In genomic region chr3:44954962-44955361, GRCh38 we compare ENCODE assay signal across 1 cellular context.
TF ChIP-seq lines count a peak whose summit lies in the region.

No MANE protein-coding gene starts in this region.

TF ChIP-seq in HepG2, 621 proteins besides CTCF, POLR2A, EP300 and RAD21 (continued from another document and continues in another):
- TF ChIP-seq PAXIP1 (CRISPR knock-in tag; conservative IDR thresholded peaks at IDR 0.05) (0 out of 2 replicates have a peak, but pooled peaks have one; percentile 26), NKX3-1 (CRISPR knock-in tag; IDR thresholded peaks at IDR 0.05) (no peak), DMAP1 (CRISPR knock-in tag; IDR thresholded peaks at IDR 0.05) (no peak), MEF2D (CRISPR knock-in tag; IDR thresholded peaks at IDR 0.05) (no peak), ETV5 (CRISPR knock-in tag; IDR thresholded peaks at IDR 0.05; ENCODE audit: borderline replicate concordance) (peak; percentile 72; the same call in 1 of the 2 replicates), RARA (CRISPR knock-in tag; IDR thresholded peaks at IDR 0.05) (peak; percentile 19; the same call in 1 of the 2 replicates), ZBTB33 (CRISPR knock-in tag; IDR thresholded peaks at IDR 0.05) (no peak), KDM3A (CRISPR knock-in tag; IDR thresholded peaks at IDR 0.05; ENCODE audit: low read depth) (no peak), RXRB (CRISPR knock-in tag; IDR thresholded peaks at IDR 0.05; ENCODE audit: borderline replicate concordance) (peak; percentile 76; the same call in 1 of the 2 replicates), GABPA (IDR thresholded peaks at IDR 0.05; ENCODE audit: low read depth, low read length) (no peak), GABPA (CRISPR knock-in tag; IDR thresholded peaks at IDR 0.05; ENCODE audit: low read depth) (0 out of 2 replicates have a peak, but pooled peaks have one; percentile 29), HOMEZ (CRISPR knock-in tag; IDR thresholded peaks at IDR 0.05; ENCODE audit: low read depth) (0 out of 2 replicates have a peak, but pooled peaks have one; percentile 45), RCOR2 (CRISPR knock-in tag; IDR thresholded peaks at IDR 0.05) (peak; percentile 50; the same call in 1 of the 2 replicates), GATAD2A (CRISPR knock-in tag; IDR thresholded peaks at IDR 0.05) (peak; percentile 40; the same call in 1 of the 2 replicates), KLF9 (CRISPR knock-in tag; IDR thresholded peaks at IDR 0.05; ENCODE audit: low read depth) (no peak), MAX (IDR thresholded peaks at IDR 0.05) (peak; percentile 12; the same call in 1 of the 2 replicates), ZNF234 (CRISPR knock-in tag; conservative IDR thresholded peaks at IDR 0.05) (no peak), LBX2 (CRISPR knock-in tag; IDR thresholded peaks at IDR 0.05; ENCODE audit: borderline replicate concordance) (no peak), MBD4 (IDR thresholded peaks at IDR 0.05; ENCODE audit: borderline replicate concordance, low read length) (peak; percentile 22; the same call in 1 of the 2 replicates), ZNF678 (CRISPR knock-in tag; IDR thresholded peaks at IDR 0.05) (no peak), RXRA (CRISPR knock-in tag; IDR thresholded peaks at IDR 0.05) (peak; percentile 34; the same call in 1 of the 2 replicates), GZF1 (CRISPR knock-in tag; IDR thresholded peaks at IDR 0.05) (no peak), YY1 (IDR thresholded peaks at IDR 0.05; ENCODE audit: insufficient read depth, insufficient replicate concordance, low read depth, low read length) (no peak), PPARG (CRISPR knock-in tag; conservative IDR thresholded peaks at IDR 0.05) (peak; percentile 92), ZNF263 (CRISPR knock-in tag; IDR thresholded peaks at IDR 0.05) (peak; percentile 17; the same call in 1 of the 2 replicates), SOX5 (CRISPR knock-in tag; IDR thresholded peaks at IDR 0.05; ENCODE audit: borderline replicate concordance) (peak; percentile 51; the same call in 1 of the 2 replicates), GATAD1 (CRISPR knock-in tag; IDR thresholded peaks at IDR 0.05) (0 out of 2 replicates have a peak, but pooled peaks have one; percentile 14), FOXO1 (CRISPR knock-in tag; IDR thresholded peaks at IDR 0.05) (peak; percentile 47; the same call in 1 of the 2 replicates), ZNF687 (CRISPR knock-in tag; IDR thresholded peaks at IDR 0.05) (peak; percentile 69), FOXK1 (CRISPR knock-in tag; IDR thresholded peaks at IDR 0.05; ENCODE audit: borderline replicate concordance, low read depth) (peak; percentile 37; the same call in 1 of the 2 replicates), DNMT3B (CRISPR knock-in tag; conservative IDR thresholded peaks at IDR 0.05) (no peak), FOXA1 (IDR thresholded peaks at IDR 0.05) (no peak), FOXA1 (CRISPR knock-in tag; IDR thresholded peaks at IDR 0.05) (peak; percentile 45; the same call in 1 of the 2 replicates), SIN3A (IDR thresholded peaks at IDR 0.05; ENCODE audit: borderline replicate concordance, low read depth, low read length) (no peak), JUND (CRISPR knock-in tag; IDR thresholded peaks at IDR 0.05) (peak; percentile 49; the same call in 1 of the 2 replicates), MXI1 (IDR thresholded peaks at IDR 0.05; ENCODE audit: borderline replicate concordance, low read depth, low read length) (peak; percentile 74; the same call in 1 of the 3 replicates), JUNB (CRISPR knock-in tag; IDR thresholded peaks at IDR 0.05; ENCODE audit: borderline replicate concordance) (no peak), FOXA3 (CRISPR knock-in tag; IDR thresholded peaks at IDR 0.05) (peak; percentile 89), ZNF207 (IDR thresholded peaks at IDR 0.05; ENCODE audit: borderline replicate concordance) (no peak), SP1 (IDR thresholded peaks at IDR 0.05) (no peak), SP1 (CRISPR knock-in tag; IDR thresholded peaks at IDR 0.05) (no peak), KMT2A (CRISPR knock-in tag; IDR thresholded peaks at IDR 0.05) (no peak), FOSL2 (CRISPR knock-in tag; IDR thresholded peaks at IDR 0.05) (peak; percentile 86), AHDC1 (CRISPR knock-in tag; IDR thresholded peaks at IDR 0.05; ENCODE audit: borderline replicate concordance) (peak; percentile 78; the same call in 1 of the 2 replicates), ZKSCAN8 (CRISPR knock-in tag; IDR thresholded peaks at IDR 0.05; ENCODE audit: borderline replicate concordance) (no peak)
